ENCODE assay signal across 6 cellular contexts in genomic region chr19:1081301-1082164, GRCh38. TPM values are rescaled to one million over a fixed set of nuclear protein-coding genes. Genes with fewer than 3 reads are reported as not detected.
DNase-seq lines count a peak whose midpoint lies in the region; ATAC-seq and TF ChIP-seq lines count a peak whose summit lies in the region.

No MANE protein-coding gene starts in this region.

- H3K9me3 ChIP-seq in osteoblast (ENCODE audit: low read depth, low read length) = no peaks in the 10 kb centered on the region

- BruUV-seq in MCF 10A (replicated peaks; lab: Mats Ljungman, UMichigan) = no TSS peak

- H3K4me2 ChIP-seq in osteoblast (ENCODE audit: insufficient read depth, low read length) = peak overlapping the region; percentile 23

- H3K4me3 ChIP-seq in osteoblast (ENCODE audit: insufficient read depth, low read length) = no peak overlapping the region

- peak overlapping the region; percentile 58 for H3K4me3 Mint-ChIP-seq in MCF 10A (ENCODE audit: unreplicated experiment)

- DNase-seq in DMS53 (lab: John Stamatoyannopoulos, UW) (peak; percentile 84), DMS53 treated with DMSO at 0.1 percent for 48 hours (lab: John Stamatoyannopoulos, UW; ENCODE audit: unreplicated experiment) (no peak), MCF 10A (ENCODE audit: unreplicated experiment) (no peak), osteoblast (ENCODE audit: insufficient read length, low spot score, missing footprints) (no peak), middle frontal gyrus (ENCODE audit: extremely low spot score, low spot score) (no peak)

- no peaks in the 10 kb centered on the region for H3K4me1 ChIP-seq in osteoblast (ENCODE audit: insufficient read depth, low read length)

- no peaks in the 10 kb centered on the region for H3K27me3 Mint-ChIP-seq in MCF 10A (ENCODE audit: insufficient read depth, unreplicated experiment)

- TF ChIP-seq CTCF in MCF 10A (IDR thresholded peaks at IDR 0.05; ENCODE audit: unreplicated experiment) (no peak), osteoblast (IDR thresholded peaks at IDR 0.05; ENCODE audit: extremely low read depth, low read depth, low read length) (no peak)

- CTCF ChIA-PET in MCF 10A (lab: Yijun Ruan, JAX) = interaction anchor here (0.5 to 2.0 kb wide), 3 partner anchors 17 to 142 kb away, joined by 3 to 6 read pairs (median 5); no protein-coding TSS in a partner anchor

- no peaks in the 10 kb centered on the region for H3K9me3 Mint-ChIP-seq in MCF 10A (ENCODE audit: unreplicated experiment)

- H3K27me3 ChIP-seq in osteoblast (ENCODE audit: insufficient read depth, low read length) = no peaks in the 10 kb centered on the region

- H3K27ac ChIP-seq in osteoblast (ENCODE audit: low read depth, low read length) = no peak overlapping the region

- no peaks in the 10 kb centered on the region for H3K79me2 ChIP-seq in osteoblast (ENCODE audit: insufficient read depth, low read length)

- H2AFZ ChIP-seq in osteoblast (ENCODE audit: low read length) = no peak overlapping the region

- no peaks in the 10 kb centered on the region for H3K36me3 ChIP-seq in osteoblast (ENCODE audit: insufficient read depth, low read length)

- POLR2A ChIA-PET in MCF 10A (lab: Yijun Ruan, JAX) = interaction anchor here (0.6 to 1.7 kb wide), 3 partner anchors 13 to 136 kb away, joined by 3 to 4 read pairs (median 4); no protein-coding TSS in a partner anchor

- no peak overlapping the region for H3K27ac Mint-ChIP-seq in MCF 10A (ENCODE audit: low read depth, unreplicated experiment)

- peaks cover 2% of the 10 kb centered on the region for H4K20me1 ChIP-seq in osteoblast (ENCODE audit: insufficient read depth, low read length)

- peaks cover 42% of the 10 kb centered on the region for H3K36me3 Mint-ChIP-seq in MCF 10A (ENCODE audit: insufficient read depth, unreplicated experiment)

- intact Hi-C loops in MCF 10A (cut with micrococcal nuclease) = no loop called here

- ATAC-seq in GM21825 (IDR thresholded peaks at IDR 0.05; ENCODE audit: unreplicated experiment) = no peak

- H3K4me1 Mint-ChIP-seq in MCF 10A (ENCODE audit: insufficient read depth, unreplicated experiment) = peaks cover 6% of the 10 kb centered on the region

RNA-seq across cellular contexts. Expression of gene POLR2E, which starts 13.6 kb away (rescaled TPM):
- total RNA-seq in MCF 10A (2022) (184 and 201 TPM in 2 replicates), osteoblast (70.2 and 74.0 TPM in 2 replicates)

RNA-seq across cellular contexts. Expression of gene ARHGAP45, which starts 14.6 kb away (rescaled TPM):
- total RNA-seq in MCF 10A (2022) (11.9 and 15.3 TPM in 2 replicates), osteoblast (0.59 and 0.72 TPM in 2 replicates)

RNA-seq across cellular contexts. Expression of gene GPX4, which starts 22.3 kb away (rescaled TPM):
- 179 and 191 TPM in 2 replicates for total RNA-seq in MCF 10A (2022)
- 515 TPM in 2 replicates for total RNA-seq in osteoblast

RNA-seq across cellular contexts. Expression of gene ABCA7, which starts 41.6 kb away (rescaled TPM):
- total RNA-seq in MCF 10A (2022) (10.3 and 18.2 TPM in 2 replicates), osteoblast (33.3 and 43.0 TPM in 2 replicates)

RNA-seq across cellular contexts. Expression of gene CNN2, which starts 55.1 kb away (rescaled TPM):
- total RNA-seq in MCF 10A (2022) = 112 and 166 TPM in 2 replicates
- total RNA-seq in osteoblast = 537 and 594 TPM in 2 replicates
